In the genomic region with DNA sequence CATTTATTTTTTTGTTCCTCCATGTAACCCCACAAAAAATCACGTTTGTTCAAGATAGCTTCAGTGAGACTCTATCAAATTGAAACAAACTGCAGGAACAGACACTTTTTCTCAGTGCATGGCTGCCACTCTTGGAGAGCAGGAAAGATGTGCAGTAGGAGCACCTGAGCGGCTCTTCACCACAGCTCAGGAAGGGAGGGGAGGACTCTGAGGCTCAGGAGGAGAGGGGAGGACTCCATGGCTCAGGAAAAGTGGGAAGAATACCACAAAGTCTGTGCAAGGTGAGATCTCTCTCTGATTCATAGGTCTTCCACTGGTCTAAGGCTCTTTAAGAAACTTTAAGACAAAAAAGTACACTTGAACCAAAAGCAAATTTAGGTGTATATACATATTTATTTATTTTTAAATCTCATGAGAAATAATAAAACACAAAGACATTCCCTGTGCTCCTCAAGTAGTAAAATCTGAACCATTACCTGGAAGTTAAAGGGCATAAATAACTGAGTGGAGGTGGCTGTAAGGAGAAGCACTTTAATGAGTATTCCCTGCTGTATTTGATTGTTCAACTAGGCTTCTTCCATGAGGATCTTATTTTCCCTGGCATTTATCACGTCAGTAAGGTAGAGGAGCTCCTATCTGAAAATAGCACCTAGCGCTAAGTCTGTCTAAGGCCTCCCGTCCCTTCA, we compare ENCODE assay signal across 1 cellular context.
TF ChIP-seq lines count a peak whose summit lies in the region.

No MANE protein-coding gene starts in this region.

TF ChIP-seq in IMR-90, 13 proteins besides CTCF, POLR2A, EP300 and RAD21:
- TF ChIP-seq RFX5 (IDR thresholded peaks at IDR 0.05; ENCODE audit: low read depth, low read length), result no peak
- TF ChIP-seq MXI1 (IDR thresholded peaks at IDR 0.05; ENCODE audit: borderline replicate concordance, low read depth, low read length), result no peak
- TF ChIP-seq FOS (IDR thresholded peaks at IDR 0.05; ENCODE audit: low read depth, low read length), result no peak
- TF ChIP-seq, protein P1, sequence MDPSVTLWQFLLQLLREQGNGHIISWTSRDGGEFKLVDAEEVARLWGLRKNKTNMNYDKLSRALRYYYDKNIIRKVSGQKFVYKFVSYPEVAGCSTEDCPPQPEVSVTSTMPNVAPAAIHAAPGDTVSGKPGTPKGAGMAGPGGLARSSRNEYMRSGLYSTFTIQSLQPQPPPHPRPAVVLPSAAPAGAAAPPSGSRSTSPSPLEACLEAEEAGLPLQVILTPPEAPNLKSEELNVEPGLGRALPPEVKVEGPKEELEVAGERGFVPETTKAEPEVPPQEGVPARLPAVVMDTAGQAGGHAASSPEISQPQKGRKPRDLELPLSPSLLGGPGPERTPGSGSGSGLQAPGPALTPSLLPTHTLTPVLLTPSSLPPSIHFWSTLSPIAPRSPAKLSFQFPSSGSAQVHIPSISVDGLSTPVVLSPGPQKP (IDR thresholded peaks at IDR 0.05; ENCODE audit: borderline replicate concordance, low read depth, low read length), result no peak
- no peak for TF ChIP-seq NFE2L2 (IDR thresholded peaks at IDR 0.05; ENCODE audit: low read depth, low read length)
- no peak for TF ChIP-seq CEBPB (IDR thresholded peaks at IDR 0.05; ENCODE audit: low read depth, low read length)
- no peak for TF ChIP-seq MAFK (IDR thresholded peaks at IDR 0.05; ENCODE audit: low read depth, low read length)
- TF ChIP-seq SMC3 (IDR thresholded peaks at IDR 0.05; ENCODE audit: low read depth, low read length), result no peak
